Comparison of ENCODE assay signal across 23 cellular contexts in the genomic region with DNA sequence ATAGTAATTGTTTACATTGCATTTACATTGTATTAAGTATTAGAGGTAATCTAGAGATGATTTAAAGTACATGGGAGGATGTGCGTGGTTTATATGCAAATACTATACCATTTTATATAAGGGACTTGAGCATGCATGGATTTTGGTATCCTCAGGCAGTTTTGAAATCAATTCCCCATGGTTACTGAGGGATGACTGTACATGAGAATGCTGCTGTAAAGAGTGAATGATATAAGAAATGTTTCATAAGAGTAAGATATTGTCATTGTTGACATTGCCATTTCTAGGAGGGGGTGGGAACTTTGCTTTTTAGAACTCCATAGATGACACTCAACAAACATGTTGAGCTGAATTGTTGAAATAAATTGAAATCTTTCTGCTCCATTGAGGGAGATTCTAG.
"Had no signal": no experiment of that assay in that cellular context is flagged by ENCODE, and none has a peak within 500 bp of the region (broad histone marks: within the 10 kb centered on the region; RNA-seq: fewer than 3 reads in every experiment).

No MANE protein-coding gene starts in this region.

- H3K9me3 ChIP-seq: esophagus squamous epithelium, gastroesophageal sphincter, lower lobe of right lung, prostate gland, thyroid gland had no signal

- ATAC-seq: foreskin keratinocyte; left colon; naive thymus-derived CD8-positive, alpha-beta T cell; stimulated activated naive CD8-positive, alpha-beta T cell treated with anti-CD3 and anti-CD28 coated beads, Interleukin-15, amount 100 ng/mL, for 72 hours had no signal

- H3K4me1 Mint-ChIP-seq: immature natural killer cell; stimulated activated naive CD8-positive, alpha-beta T cell treated with anti-CD3 and anti-CD28 coated beads, Interleukin-15, amount 100 ng/mL, for 72 hours had no signal

- H3K4me3 Mint-ChIP-seq: immature natural killer cell; naive thymus-derived CD8-positive, alpha-beta T cell; nephron progenitor cell; stimulated activated naive CD8-positive, alpha-beta T cell treated with anti-CD3 and anti-CD28 coated beads, Interleukin-15, amount 100 ng/mL, for 72 hours had no signal

- H3K4me3 ChIP-seq: dorsolateral prefrontal cortex, esophagus squamous epithelium, gastroesophageal sphincter, heart right ventricle, lower lobe of right lung, prostate gland, skin epidermis, spleen, thyroid gland had no signal

- DNase-seq: cerebellar nuclear complex; dorsolateral prefrontal cortex; effector CD4-positive, alpha-beta T cell; esophagus squamous epithelium; hypothalamus; immature natural killer cell; left colon; left ventricle myocardium superior; lower lobe of right lung; naive thymus-derived CD8-positive, alpha-beta T cell; nephron progenitor cell; nucleus accumbens; right cardiac atrium; spleen; stimulated activated naive CD4-positive, alpha-beta T cell; stimulated activated naive CD8-positive, alpha-beta T cell treated with anti-CD3 and anti-CD28 coated beads, Interleukin-15, amount 100 ng/mL, for 72 hours; trophoblast cell had no signal

- H3K27ac ChIP-seq: dorsolateral prefrontal cortex, esophagus squamous epithelium, foreskin keratinocyte, gastroesophageal sphincter, lower lobe of right lung, prostate gland, skin epidermis, thyroid gland had no signal

- H3K27ac Mint-ChIP-seq: immature natural killer cell; naive thymus-derived CD8-positive, alpha-beta T cell; stimulated activated naive CD8-positive, alpha-beta T cell treated with anti-CD3 and anti-CD28 coated beads, Interleukin-15, amount 100 ng/mL, for 72 hours had no signal

- H3K4me1 ChIP-seq: foreskin keratinocyte, prostate gland had no signal

- H3K27me3 ChIP-seq: dorsolateral prefrontal cortex, esophagus squamous epithelium, foreskin keratinocyte, gastroesophageal sphincter, heart right ventricle, spleen, thyroid gland had no signal

- H3K36me3 ChIP-seq: esophagus squamous epithelium, gastroesophageal sphincter, heart right ventricle, lower lobe of right lung, prostate gland, thyroid gland had no signal

- H3K27me3 Mint-ChIP-seq: naive thymus-derived CD8-positive, alpha-beta T cell; stimulated activated naive CD8-positive, alpha-beta T cell treated with anti-CD3 and anti-CD28 coated beads, Interleukin-15, amount 100 ng/mL, for 72 hours had no signal
